Comparison of ENCODE assay signal across 8 cellular contexts in the genomic region with DNA sequence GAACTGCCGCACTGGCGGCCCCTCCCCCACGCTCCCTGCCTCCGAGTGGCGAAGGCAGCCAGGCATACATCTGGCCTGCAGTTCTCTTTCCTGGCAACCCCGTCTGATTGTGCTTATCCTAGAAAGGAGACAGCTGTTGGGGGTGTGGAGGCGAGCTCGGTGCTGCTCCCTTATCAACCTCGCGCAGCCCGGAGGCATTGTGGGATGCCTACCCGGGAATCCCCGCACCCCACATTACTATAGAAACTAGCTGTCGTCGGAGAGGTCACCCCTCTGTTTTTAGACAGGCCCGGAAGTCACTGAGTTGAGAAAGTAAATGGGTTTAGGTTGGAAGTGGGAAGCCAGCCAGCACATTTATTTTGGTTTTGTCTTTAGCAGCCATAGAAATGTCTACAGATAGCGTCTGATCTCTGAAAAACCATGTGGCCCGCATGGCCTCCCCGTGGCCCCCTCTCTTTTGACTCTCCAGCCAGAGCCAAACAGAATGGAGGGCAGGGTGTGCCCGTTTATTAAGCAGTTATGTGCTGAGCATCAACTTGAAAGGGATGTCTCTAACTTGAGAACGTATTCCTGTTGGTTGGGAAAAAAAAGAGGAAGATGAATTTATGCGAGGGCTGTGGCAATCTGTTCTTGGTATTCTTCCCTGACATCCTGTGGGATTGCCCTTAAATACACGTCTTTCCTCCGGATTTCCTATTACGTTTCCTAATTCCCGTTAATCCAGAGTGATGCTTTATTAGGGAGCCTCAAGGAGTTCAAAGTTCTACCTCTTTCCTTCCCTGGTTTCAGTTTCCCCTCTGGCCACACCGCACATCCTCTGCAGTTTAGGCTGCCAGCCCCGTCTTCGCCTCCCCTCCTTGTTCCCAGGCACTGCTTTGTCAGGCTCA. TPM values are rescaled to one million over a fixed set of nuclear protein-coding genes. Genes with fewer than 3 reads are reported as not detected.
A peak's percentile ranks its signal among the peaks of the same experiment; 100 is the strongest.
DNase-seq lines count a peak whose midpoint lies in the region; ATAC-seq and TF ChIP-seq lines count a peak whose summit lies in the region.

No MANE protein-coding gene starts in this region.

- H3K9ac ChIP-seq in HCT116 (ENCODE audit: low read length): no peak overlapping the region

- RAD21 ChIA-PET in HCT116 (lab: Charles Lee; ENCODE audit: low non-redundant PET in 1 of 2, low total read pairs in 2 of 2, uncharacterized antibody in 2 of 2, unreplicated experiment in 2 of 2): no interaction called here

- H3K27ac ChIP-seq in HCT116 (ENCODE audit: low read depth, low read length) (no peak overlapping the region), hepatocyte (peak overlapping the region; percentile 72)

- CTCF ChIA-PET in HCT116 (lab: Charles Lee): no interaction called here

- H4K20me1 ChIP-seq in HCT116 (ENCODE audit: insufficient read depth) (peaks cover 7% of the 10 kb centered on the region; the same call in 1 of the 2 replicates), hepatocyte (ENCODE audit: insufficient read depth, poor library complexity, severe bottlenecking) (no peaks in the 10 kb centered on the region)

- H3K4me3 ChIP-seq in HCT116 (replicated peaks in 1 of 2; ENCODE audit: low read depth in 1 of 2, low read length in 2 of 2) (no peak overlapping the region), hepatocyte (no peak overlapping the region)

- 60% methylated on average over 29 of the region's 29 CpGs for WGBS in hepatocyte (ENCODE audit: low lambda C conversion rate, missing lambda C conversion rate)

- H3K4me3 Mint-ChIP-seq in activated naive CD8-positive, alpha-beta T cell treated with anti-CD3 and anti-CD28 coated beads for 36 hours: peak overlapping the region; percentile 99

- no peak for TF ChIP-seq POLR2A in HCT116 (IDR thresholded peaks at IDR 0.05; ENCODE audit: borderline replicate concordance, extremely low read depth, insufficient read depth, insufficient read length)

- H3K4me2 ChIP-seq in HCT116 (ENCODE audit: low read length) (no peak overlapping the region), hepatocyte (peak overlapping the region; percentile 58)

- POLR2A ChIA-PET in HCT116 (lab: Charles Lee): no interaction called here

- peaks cover 26% of the 10 kb centered on the region for H3K4me1 Mint-ChIP-seq in activated naive CD8-positive, alpha-beta T cell treated with anti-CD3 and anti-CD28 coated beads for 36 hours

- no TSS peak for BruUV-seq in HCT116 (replicated peaks; lab: Mats Ljungman, UMichigan)

- H2AFZ ChIP-seq in HCT116 (ENCODE audit: low read depth, low read length, poor library complexity, severe bottlenecking): no peak overlapping the region
- H2AFZ ChIP-seq in hepatocyte: no peak overlapping the region

- DNase-seq in AG09319 (ENCODE audit: extremely low read depth, low read depth): peak; percentile 91
- no peak for DNase-seq in HCT116 (ENCODE audit: low read depth, low spot score)
- no peak for DNase-seq in activated naive CD8-positive, alpha-beta T cell treated with anti-CD3 and anti-CD28 coated beads for 36 hours
- peak; percentile 89 for DNase-seq in hepatocyte (ENCODE audit: low spot score)
- DNase-seq in superior temporal gyrus (ENCODE audit: extremely low spot score): peak; percentile 79
- no peak for DNase-seq in HT-29 (ENCODE audit: low spot score)
- no peak for DNase-seq in HuH-7 (ENCODE audit: low spot score)

- H3K4me1 ChIP-seq in HCT116 (ENCODE audit: control insufficient read depth in 1 of 2, insufficient read depth in 2 of 2, low read length in 2 of 2) (peaks cover 6 to 23% of the 10 kb centered on the region in 2 experiments; a peak in 2 of 4 replicates), hepatocyte (ENCODE audit: insufficient read depth) (peaks cover 58% of the 10 kb centered on the region)

- peaks cover 40 to 64% of the 10 kb centered on the region in 2 experiments for H3K36me3 ChIP-seq in HCT116 (ENCODE audit: control insufficient read depth in 1 of 2, insufficient read depth in 2 of 2, low read length in 2 of 2)
- H3K36me3 ChIP-seq in hepatocyte (replicated peaks; ENCODE audit: insufficient read depth, low read depth): no peaks in the 10 kb centered on the region

- H3K27me3 Mint-ChIP-seq in activated naive CD8-positive, alpha-beta T cell treated with anti-CD3 and anti-CD28 coated beads for 36 hours: peaks cover 68% of the 10 kb centered on the region

- no peak for TF ChIP-seq CTCF in AG09319 (IDR thresholded peaks at IDR 0.05; ENCODE audit: low read depth, low read length)
- TF ChIP-seq CTCF in HCT116 (IDR thresholded peaks at IDR 0.05 in 2 of 3, conservative IDR thresholded peaks at IDR 0.05 in 1 of 3; ENCODE audit: borderline replicate concordance in 1 of 3, insufficient read depth in 1 of 3, low read depth in 2 of 3, low read length in 2 of 3): no peak
- TF ChIP-seq CTCF in hepatocyte (IDR thresholded peaks at IDR 0.05; ENCODE audit: poor library complexity): no peak

- H3K9me3 ChIP-seq in HCT116 (ENCODE audit: control insufficient read depth in 1 of 2, insufficient read depth in 1 of 2, low read depth in 1 of 2, low read length in 2 of 2): no peaks in the 10 kb centered on the region
- H3K9me3 ChIP-seq in hepatocyte (ENCODE audit: low read depth): no peaks in the 10 kb centered on the region

- peaks cover 2% of the 10 kb centered on the region for H3K9me3 Mint-ChIP-seq in activated naive CD8-positive, alpha-beta T cell treated with anti-CD3 and anti-CD28 coated beads for 36 hours

- ATAC-seq in HCT116 (no peak), HG02588 (IDR thresholded peaks at IDR 0.05; ENCODE audit: unreplicated experiment) (no peak)

- H3K79me2 ChIP-seq in HCT116 (ENCODE audit: insufficient read depth, low read length) (peaks cover 59% of the 10 kb centered on the region), hepatocyte (peaks cover 23% of the 10 kb centered on the region)

- H3K9me2 ChIP-seq in HCT116 (ENCODE audit: insufficient read depth) (no peaks in the 10 kb centered on the region), hepatocyte (replicated peaks; ENCODE audit: insufficient read depth) (no peaks in the 10 kb centered on the region)

- intact Hi-C loops in HCT116 (cut with micrococcal nuclease): loop anchor here (5.0 kb wide), 2 partner anchors 128 to 293 kb away; a partner anchor contains a TSS

- peaks cover 86% of the 10 kb centered on the region for H3K36me3 Mint-ChIP-seq in activated naive CD8-positive, alpha-beta T cell treated with anti-CD3 and anti-CD28 coated beads for 36 hours

- H3K27ac Mint-ChIP-seq in activated naive CD8-positive, alpha-beta T cell treated with anti-CD3 and anti-CD28 coated beads for 36 hours: no peak overlapping the region

- H3K27me3 ChIP-seq in HCT116 (ENCODE audit: insufficient read depth, low read length): no peaks in the 10 kb centered on the region
- peaks cover 17% of the 10 kb centered on the region for H3K27me3 ChIP-seq in hepatocyte

- no peak for TF ChIP-seq RAD21 in HCT116 (IDR thresholded peaks at IDR 0.05; ENCODE audit: low read depth)

TF ChIP-seq in HCT116, 20 proteins besides CTCF, POLR2A, EP300 and RAD21:
- no peak for TF ChIP-seq FOSL1 (IDR thresholded peaks at IDR 0.05; ENCODE audit: low read depth)
- no peak for TF ChIP-seq TCF7L2 (IDR thresholded peaks at IDR 0.05; ENCODE audit: borderline replicate concordance, extremely low read depth, insufficient read depth, insufficient read length)
- TF ChIP-seq CEBPB (IDR thresholded peaks at IDR 0.05; ENCODE audit: low read depth): no peak
- peak; percentile 18; the same call in 1 of the 2 replicates for TF ChIP-seq POLR2AphosphoS5 (IDR thresholded peaks at IDR 0.05; ENCODE audit: low read depth, low read length)

RNA-seq across cellular contexts. Expression of a gene that starts 3.9 kb away (rescaled TPM):
- 97.3 TPM for total RNA-seq in HCT116 (2021; ENCODE audit: unreplicated experiment)
- 177 and 214 TPM in 2 replicates for polyA plus RNA-seq in HCT116 (2012)
- total RNA-seq in activated naive CD8-positive, alpha-beta T cell treated with anti-CD3 and anti-CD28 coated beads for 36 hours: 10 to 100 TPM; 41.1 to 41.2 TPM
- 26.6 and 28.6 TPM in 2 replicates for total RNA-seq in hepatocyte
- polyA plus RNA-seq in hepatocyte: 27.8 and 38.8 TPM in 2 replicates
- not detected in 2 replicates for total RNA-seq in HT-29 (2014; rRNA removed; shearing (Covaris generic))

Comparison
In these comparisons a context has a peak if more than half of its experiments do, and no peak if none do; other contexts are left out.
1. DNase-seq: peak in AG09319 (single experiment), hepatocyte (single experiment) and superior temporal gyrus (single experiment); none in HCT116 (single experiment), activated naive CD8-positive, alpha-beta T cell treated with anti-CD3 and anti-CD28 coated beads for 36 hours (single experiment), HT-29 (single experiment) and HuH-7 (single experiment).
2. RNA of a gene that starts 3.9 kb away (total RNA-seq): 97.3 TPM in HCT116 (single experiment), 41.1 to 41.2 TPM in activated naive CD8-positive, alpha-beta T cell treated with anti-CD3 and anti-CD28 coated beads for 36 hours and 26.6 to 28.6 TPM in hepatocyte; not detected in HT-29; every median in the first group is over 10 times any median in the second.